ENCODE assay signal across 7 cellular contexts in genomic region chr20:37610203-37610798, GRCh38.
"Had no signal": no experiment of that assay in that cellular context is flagged by ENCODE, and none has a peak within 500 bp of the region (broad histone marks: within the 10 kb centered on the region; RNA-seq: fewer than 3 reads in every experiment).

No MANE protein-coding gene starts in this region.

- FAIRE-seq: HTR-8/SVneo, K562 had no signal

- H3K4me3 Mint-ChIP-seq: IgD-negative memory B cell had no signal

- DNase-seq: IMR-90, KBM-7, KG1 had no signal

- H3K4me1 Mint-ChIP-seq: IgD-negative memory B cell had no signal

- H3K4me3 ChIP-seq: K562 had no signal

- H3K27ac ChIP-seq: HL-60 had no signal

- ATAC-seq: K562 had no signal

- H3K27ac Mint-ChIP-seq: IgD-negative memory B cell had no signal
